In the genomic region with DNA sequence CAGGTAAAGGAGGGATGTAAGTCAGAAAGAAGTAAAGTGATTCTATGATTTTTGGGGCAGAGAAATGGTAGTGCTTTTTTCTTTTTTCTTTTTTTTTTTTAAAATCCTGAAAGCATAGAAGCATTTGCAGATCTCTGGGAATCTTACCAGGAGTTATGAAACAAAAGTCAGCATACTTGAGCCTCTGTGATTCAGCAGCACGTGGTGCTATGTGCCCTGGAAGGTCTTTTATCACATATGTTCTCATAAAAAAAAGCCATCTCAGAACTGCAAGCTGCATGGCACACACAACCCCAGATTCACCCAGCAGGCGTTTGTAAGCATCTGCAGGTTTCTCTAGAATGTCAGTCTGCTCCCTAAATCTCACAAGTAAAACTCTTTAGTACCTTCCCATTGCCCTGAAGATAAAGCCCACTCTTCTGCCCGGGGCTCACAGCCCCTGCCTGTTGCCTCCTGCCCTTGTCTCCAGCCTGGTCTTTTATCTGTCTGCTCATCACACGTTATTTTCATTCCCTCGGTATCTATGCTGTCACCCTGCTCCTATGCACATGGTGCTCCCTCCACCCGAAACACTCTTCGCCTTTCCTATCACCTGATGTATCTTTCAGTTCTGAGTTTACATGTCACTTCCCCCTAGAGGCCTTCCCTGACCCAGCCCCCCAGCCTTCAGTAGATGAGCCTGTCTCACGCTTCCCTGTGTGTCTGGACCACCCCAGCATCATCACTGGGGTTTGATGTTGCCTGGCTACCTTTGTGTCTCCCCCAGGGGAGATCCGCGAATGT, we compare ENCODE assay signal across 8 cellular contexts.
A peak's percentile ranks its signal among the peaks of the same experiment; 100 is the strongest.
DNase-seq lines count a peak whose midpoint lies in the region; ATAC-seq and TF ChIP-seq lines count a peak whose summit lies in the region.

No MANE protein-coding gene starts in this region.

- H3K4me3 ChIP-seq in adipocyte (ENCODE audit: low read length), result peak overlapping the region; percentile 39

- no peak overlapping the region for H3K4me3 Mint-ChIP-seq in osteocyte (ENCODE audit: unreplicated experiment)

- H3K9me3 Mint-ChIP-seq in osteocyte (ENCODE audit: unreplicated experiment), result no peaks in the 10 kb centered on the region

- peaks cover 38% of the 10 kb centered on the region for H3K4me1 ChIP-seq in adipocyte (ENCODE audit: control insufficient read depth, insufficient read depth, low read length)

- H3K9me3 ChIP-seq in adipocyte (ENCODE audit: control insufficient read depth, low read length), result no peaks in the 10 kb centered on the region

- no peaks in the 10 kb centered on the region for H3K36me3 ChIP-seq in adipocyte (ENCODE audit: control insufficient read depth, insufficient read depth, low read length, severe bottlenecking)

- ATAC-seq in GM18519 (IDR thresholded peaks at IDR 0.05; ENCODE audit: low FRiP score, unreplicated experiment) (peak; percentile 82), HG02763 (IDR thresholded peaks at IDR 0.05; ENCODE audit: unreplicated experiment) (peak; percentile 88)

- peaks cover 4% of the 10 kb centered on the region for H3K27me3 ChIP-seq in adipocyte (replicated peaks; ENCODE audit: control insufficient read depth, insufficient read depth, low read length)

- DNase-seq in adipocyte (ENCODE audit: low read depth) (peak; percentile 92), osteocyte (ENCODE audit: extremely low spot score, unreplicated experiment) (no peak), kidney glomerular epithelial cell (lab: John Stamatoyannopoulos, UW) (no peak), MV-4-11 (lab: John Stamatoyannopoulos, UW) (no peak), HK-2 (ENCODE audit: unreplicated experiment) (no peak)
- DNase-seq in stimulated activated CD4-positive, alpha-beta T cell treated with anti-CD3 and anti-CD28 coated beads, Interleukin-15, amount 100 ng/mL, for 24 hours, result no peak

- TF ChIP-seq CTCF in osteocyte (IDR thresholded peaks at IDR 0.05), result no peak

- peaks cover 28% of the 10 kb centered on the region for H3K4me1 Mint-ChIP-seq in osteocyte (ENCODE audit: unreplicated experiment)

- peak overlapping the region; percentile 78 for H3K27ac Mint-ChIP-seq in osteocyte (ENCODE audit: unreplicated experiment)

- H3K36me3 Mint-ChIP-seq in osteocyte (ENCODE audit: unreplicated experiment), result no peaks in the 10 kb centered on the region

- H3K9ac ChIP-seq in adipocyte (ENCODE audit: low read length), result peak overlapping the region; percentile 51

- H3K27me3 Mint-ChIP-seq in osteocyte (ENCODE audit: unreplicated experiment), result peaks cover 13% of the 10 kb centered on the region
